In genomic region chr10:24724381-24725228, GRCh38 we compare ENCODE assay signal across 1 cellular context.
TF ChIP-seq lines count a peak whose summit lies in the region.

No MANE protein-coding gene starts in this region.

TF ChIP-seq in GM23338, 12 proteins besides CTCF, POLR2A, EP300 and RAD21:
- TF ChIP-seq ZNF462 (CRISPR knock-in tag; IDR thresholded peaks at IDR 0.05) = no peak
- TF ChIP-seq CREB1 (CRISPR knock-in tag; IDR thresholded peaks at IDR 0.05; ENCODE audit: low read depth) = 0 out of 2 replicates have a peak, but pooled peaks have one; percentile 13
- peak; percentile 73 for TF ChIP-seq POLR2AphosphoS5 (IDR thresholded peaks at IDR 0.05; ENCODE audit: low read depth)
- TF ChIP-seq EZH2phosphoT487 (IDR thresholded peaks at IDR 0.05; ENCODE audit: unreplicated experiment) = no peak
- 0 out of 2 replicates have a peak, but pooled peaks have one; percentile 7 for TF ChIP-seq ETS1 (IDR thresholded peaks at IDR 0.05)
- no peak for TF ChIP-seq EZH2 (IDR thresholded peaks at IDR 0.05; ENCODE audit: low read depth, unreplicated experiment)
- TF ChIP-seq REST (IDR thresholded peaks at IDR 0.05; ENCODE audit: unreplicated experiment) = no peak
